In the genomic region with DNA sequence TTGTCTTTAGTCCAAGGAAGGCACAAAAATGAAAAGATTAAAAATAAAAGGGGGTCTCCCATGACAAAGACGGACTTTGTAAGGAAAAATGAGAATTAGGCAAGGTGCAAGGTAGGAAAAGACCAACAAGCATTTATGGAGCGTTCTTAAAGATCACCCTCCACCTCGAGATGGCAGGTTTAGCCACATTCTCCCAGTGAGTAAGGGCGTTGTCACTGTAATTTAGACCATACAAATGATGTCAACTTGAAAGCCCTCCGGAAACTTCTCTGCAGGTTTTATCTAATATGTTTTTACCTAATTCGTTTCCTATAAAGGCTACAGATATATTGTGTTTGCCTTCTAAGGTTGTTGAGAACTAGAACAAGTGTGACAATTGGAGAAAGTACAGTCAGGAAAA, we compare ENCODE assay signal across 27 cellular contexts.
"Had no signal": no experiment of that assay in that cellular context is flagged by ENCODE, and none has a peak within 500 bp of the region (broad histone marks: within the 10 kb centered on the region; RNA-seq: fewer than 3 reads in every experiment).

No MANE protein-coding gene starts in this region.

- H3K36me3 Mint-ChIP-seq: memory B cell; mesothelial cell of epicardium; naive thymus-derived CD4-positive, alpha-beta T cell; stimulated activated memory B cell treated with anti-CD40 and anti-IgM and Interleukin-4, amounts not matched to agents 10 μg/mL and 1 μg/mL and 100 μg/mL, for 72 hours had no signal

- H3K36me3 ChIP-seq: prostate gland, right atrium auricular region, spleen, tibial artery, upper lobe of right lung, uterus had no signal

- FAIRE-seq: colon, endothelial cell of umbilical vein, frontal cortex, keratinocyte had no signal

- H3K9me3 Mint-ChIP-seq: dendritic cell treated with granulocyte-macrophage colony-stimulating factor and Interleukin-4, amounts not matched to agents 40 ng/mL and 50 ng/mL, for 4 days; endodermal cell; memory B cell; mesothelial cell of epicardium; naive thymus-derived CD4-positive, alpha-beta T cell; nephron; stimulated activated memory B cell treated with anti-CD40 and anti-IgM and Interleukin-4, amounts not matched to agents 10 μg/mL and 1 μg/mL and 100 μg/mL, for 72 hours had no signal

- H3K27me3 ChIP-seq: right atrium auricular region, testis, tibial artery, upper lobe of right lung had no signal

- H3K4me3 ChIP-seq: lung, prostate gland, right atrium auricular region, spleen, testis, tibial artery, upper lobe of right lung, uterus had no signal

- H3K4me3 Mint-ChIP-seq: dendritic cell treated with granulocyte-macrophage colony-stimulating factor and Interleukin-4, amounts not matched to agents 40 ng/mL and 50 ng/mL, for 4 days; endodermal cell; memory B cell; mesothelial cell of epicardium; naive thymus-derived CD4-positive, alpha-beta T cell; nephron; stimulated activated memory B cell treated with anti-CD40 and anti-IgM and Interleukin-4, amounts not matched to agents 10 μg/mL and 1 μg/mL and 100 μg/mL, for 72 hours had no signal

- H3K4me1 ChIP-seq: prostate gland, testis had no signal

- H3K9me3 ChIP-seq: prostate gland, right atrium auricular region, spleen, testis, tibial artery, upper lobe of right lung, uterus had no signal

- H3K4me1 Mint-ChIP-seq: memory B cell; stimulated activated memory B cell treated with anti-CD40 and anti-IgM and Interleukin-4, amounts not matched to agents 10 μg/mL and 1 μg/mL and 100 μg/mL, for 72 hours had no signal

- DNase-seq: effector CD8-positive, alpha-beta T cell; endodermal cell; erythroblast; naive thymus-derived CD4-positive, alpha-beta T cell; nucleus accumbens; spleen; stimulated activated CD4-positive, alpha-beta T cell treated with anti-CD3 and anti-CD28 coated beads, Interleukin-4, amount 100 ng/mL, for 4 hours; stimulated activated naive CD8-positive, alpha-beta T cell treated with anti-CD3 and anti-CD28 coated beads, Interleukin-15, Interleukin-2, amounts not matched to agents 100 U/mL and 50 U/mL, for 24 hours; substantia nigra; testis; tibial artery; upper lobe of right lung; uterus had no signal

- H3K27ac Mint-ChIP-seq: dendritic cell treated with granulocyte-macrophage colony-stimulating factor and Interleukin-4, amounts not matched to agents 40 ng/mL and 50 ng/mL, for 4 days; endodermal cell; memory B cell; mesothelial cell of epicardium; naive thymus-derived CD4-positive, alpha-beta T cell; nephron; stimulated activated memory B cell treated with anti-CD40 and anti-IgM and Interleukin-4, amounts not matched to agents 10 μg/mL and 1 μg/mL and 100 μg/mL, for 72 hours had no signal

- ATAC-seq: left lobe of liver; naive thymus-derived CD4-positive, alpha-beta T cell; sciatic nerve; stimulated activated memory B cell treated with anti-CD40 and anti-IgM and Interleukin-4, amounts not matched to agents 10 μg/mL and 1 μg/mL and 100 μg/mL, for 72 hours; stimulated activated naive CD8-positive, alpha-beta T cell treated with anti-CD3 and anti-CD28 coated beads, Interleukin-15, Interleukin-2, amounts not matched to agents 100 U/mL and 50 U/mL, for 24 hours; upper lobe of right lung had no signal

- H3K27ac ChIP-seq: prostate gland, right atrium auricular region, spleen, testis, tibial artery, upper lobe of right lung, uterus had no signal
